14 cellular contexts compared by ENCODE assay signal in the genomic region with DNA sequence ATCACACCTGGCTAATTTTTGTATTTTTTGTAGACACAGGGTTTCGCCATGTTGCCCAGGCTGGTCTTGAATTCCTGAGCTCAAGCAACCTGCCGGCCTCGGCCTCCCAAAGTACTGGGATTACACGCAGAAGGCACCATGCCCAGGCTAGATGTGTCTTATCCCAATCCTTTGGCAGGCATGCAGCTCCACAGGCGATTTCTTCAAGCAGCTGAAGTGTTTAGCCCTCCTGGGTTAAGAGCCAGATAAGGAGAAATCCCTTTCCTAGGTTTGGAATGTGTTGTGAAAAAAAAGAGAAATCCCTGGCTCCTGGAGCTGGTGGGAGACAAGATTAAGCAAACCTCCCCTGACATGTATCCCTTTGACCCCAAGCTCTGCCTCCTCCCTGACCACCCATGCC. TPM values are rescaled to one million over a fixed set of nuclear protein-coding genes. Genes with fewer than 3 reads are reported as not detected.
DNase-seq lines count a peak whose midpoint lies in the region; TF ChIP-seq lines count a peak whose summit lies in the region.
"Had no signal": no experiment of that assay in that cellular context is flagged by ENCODE, and none has a peak within 500 bp of the region (broad histone marks: within the 10 kb centered on the region; RNA-seq: fewer than 3 reads in every experiment).

No MANE protein-coding gene starts in this region.

- H3K27me3 ChIP-seq in CD4-positive, alpha-beta memory T cell (ENCODE audit: insufficient read depth, low read length): no peaks in the 10 kb centered on the region
- H3K27me3 ChIP-seq in uterus: no peaks in the 10 kb centered on the region

- peaks cover 14 to 21% of the 10 kb centered on the region in 2 donors for H3K36me3 Mint-ChIP-seq in CD4-positive, alpha-beta memory T cell
- H3K36me3 Mint-ChIP-seq in IgD-negative memory B cell (no peaks in the 10 kb centered on the region), brain (no peaks in the 10 kb centered on the region), nephron progenitor cell (ENCODE audit: low read depth) (no peaks in the 10 kb centered on the region)

- H3K9me3 ChIP-seq in CD4-positive, alpha-beta memory T cell (ENCODE audit: control insufficient read depth in 1 of 2, low read length in 2 of 2): no peaks in the 10 kb centered on the region
- no peaks in the 10 kb centered on the region for H3K9me3 ChIP-seq in uterus
- H3K9me3 ChIP-seq: psoas muscle had no signal

- no peak for TF ChIP-seq POLR2A in uterus (IDR thresholded peaks at IDR 0.05)

- H3K9me3 Mint-ChIP-seq in CD4-positive, alpha-beta memory T cell: no peaks in the 10 kb centered on the region
- H3K9me3 Mint-ChIP-seq in IgD-negative memory B cell (no peaks in the 10 kb centered on the region), brain (peaks cover 0 to 5% (median 0%) of the 10 kb centered on the region in 5 experiments), nephron progenitor cell (no peaks in the 10 kb centered on the region)

- CTCF ChIA-PET in CD4-positive, alpha-beta memory T cell (lab: Charles Lee; ENCODE audit: partially characterized antibody): interaction anchor here (0.9 to 4.6 kb wide), 17 partner anchors 10 to 216 kb away, joined by 3 to 144 read pairs (median 11); a partner anchor contains a TSS

- peaks cover 73% of the 10 kb centered on the region for H3K4me1 ChIP-seq in CD4-positive, alpha-beta memory T cell (ENCODE audit: insufficient read depth, low read length)
- no peaks in the 10 kb centered on the region for H3K4me1 ChIP-seq in uterus

- peak overlapping the region; percentile 76 to 92 (median 88) for H3K27ac Mint-ChIP-seq in CD4-positive, alpha-beta memory T cell
- H3K27ac Mint-ChIP-seq in IgD-negative memory B cell: peak overlapping the region in 2 of 3 donors; percentile 53 to 57
- peak overlapping the region in 2 of 5 experiments; percentile 61 to 84 for H3K27ac Mint-ChIP-seq in brain
- H3K27ac Mint-ChIP-seq in nephron progenitor cell: peak overlapping the region; percentile 89

- peak in 1 of 5 donors; percentile 7 for DNase-seq in CD4-positive, alpha-beta memory T cell
- DNase-seq in nephron progenitor cell (no peak), NCI-H2029 (lab: John Stamatoyannopoulos, UW) (no peak), retina (no peak), uterus (no peak), COLO668 (lab: John Stamatoyannopoulos, UW; ENCODE audit: unreplicated experiment) (no peak)
- DNase-seq: anterior cingulate cortex, COR-L47, left cardiac atrium, PC-9, psoas muscle had no signal

- TF ChIP-seq CTCF in brain (conservative IDR thresholded peaks at IDR 0.05): no peak
- TF ChIP-seq CTCF in nephron progenitor cell (IDR thresholded peaks at IDR 0.05): no peak
- TF ChIP-seq CTCF in uterus (IDR thresholded peaks at IDR 0.05): no peak

- H3K27me3 Mint-ChIP-seq in CD4-positive, alpha-beta memory T cell: no peaks in the 10 kb centered on the region
- H3K27me3 Mint-ChIP-seq in IgD-negative memory B cell: no peaks in the 10 kb centered on the region
- peaks cover 42% of the 10 kb centered on the region for H3K27me3 Mint-ChIP-seq in brain
- peaks cover 10% of the 10 kb centered on the region for H3K27me3 Mint-ChIP-seq in nephron progenitor cell (ENCODE audit: low read depth, poor library complexity)

- peak overlapping the region; percentile 36 to 99 (median 79) for H3K4me3 Mint-ChIP-seq in CD4-positive, alpha-beta memory T cell
- H3K4me3 Mint-ChIP-seq in IgD-negative memory B cell (peak overlapping the region; percentile 12 to 98 (median 71)), brain (peak overlapping the region; percentile 31 to 78 (median 46)), nephron progenitor cell (peak overlapping the region; percentile 59)

- peaks cover 48 to 81% (median 60%) of the 10 kb centered on the region in 4 donors for H3K4me1 Mint-ChIP-seq in CD4-positive, alpha-beta memory T cell
- H3K4me1 Mint-ChIP-seq in IgD-negative memory B cell: peaks cover 48 to 55% (median 54%) of the 10 kb centered on the region in 3 donors
- peaks cover 46% of the 10 kb centered on the region for H3K4me1 Mint-ChIP-seq in brain
- H3K4me1 Mint-ChIP-seq in nephron progenitor cell: peaks cover 80% of the 10 kb centered on the region

- H3K36me3 ChIP-seq in CD4-positive, alpha-beta memory T cell (ENCODE audit: insufficient read depth, low read length): no peaks in the 10 kb centered on the region
- no peaks in the 10 kb centered on the region for H3K36me3 ChIP-seq in uterus

- intact Hi-C loops in CD4-positive, alpha-beta memory T cell (cut with micrococcal nuclease): no loop called here
- intact Hi-C loops in uterus (cut with DNase I; ENCODE audit: low total_unique reads): loop anchor here (10.0 kb wide), 2 partner anchors 118 to 208 kb away; no protein-coding TSS in a partner anchor

- H3K27ac ChIP-seq in CD4-positive, alpha-beta memory T cell (ENCODE audit: low read depth, low read length): peak overlapping the region; percentile 80
- peak overlapping the region in 1 of 2 donors; percentile 55 for H3K27ac ChIP-seq in uterus
- H3K27ac ChIP-seq: PC-9, psoas muscle had no signal

- POLR2A ChIA-PET in CD4-positive, alpha-beta memory T cell (lab: Charles Lee; ENCODE audit: partially characterized antibody): interaction anchor here (1.3 to 20.4 kb wide), 9 partner anchors 9 to 127 kb away, joined by 5 to 489 read pairs (median 12); a partner anchor contains a TSS

- H3K4me3 ChIP-seq in CD4-positive, alpha-beta memory T cell (ENCODE audit: low read length in 2 of 2): no peak overlapping the region
- H3K4me3 ChIP-seq in uterus: no peak overlapping the region
- H3K4me3 ChIP-seq: PC-9, psoas muscle had no signal

RNA-seq across cellular contexts. Expression of a gene that starts 2.1 kb away (rescaled TPM):
- 100 to 1,000 TPM; 202 to 209 TPM for total RNA-seq in CD4-positive, alpha-beta memory T cell
- 100 to 1,000 TPM; 324 to 448 TPM for polyA plus RNA-seq in CD4-positive, alpha-beta memory T cell
- polyA plus RNA-seq in IgD-negative memory B cell (177 TPM), brain (ENCODE audit: insufficient read depth, low read depth, low replicate concordance) (95.8 TPM)
- 10 to 100 TPM in 3 of 4 donors, 1 to 10 TPM in 1; 3.3 to 16.9 (median 12.0) TPM for total RNA-seq in uterus

RNA-seq across cellular contexts. Expression of a gene that starts 9.3 kb away (rescaled TPM):
- 10 to 100 TPM; 23.2 to 25.9 TPM for total RNA-seq in CD4-positive, alpha-beta memory T cell
- polyA plus RNA-seq in CD4-positive, alpha-beta memory T cell: 10 to 100 TPM; 47.8 to 52.3 TPM
- polyA plus RNA-seq in IgD-negative memory B cell (76.5 TPM), brain (ENCODE audit: insufficient read depth, low read depth, low replicate concordance) (2.8 TPM)
- total RNA-seq in uterus: 1 to 10 TPM in 3 of 4 donors, under 1 TPM in 1; under 0.01 to 5.0 (median 1.7) TPM
- total RNA-seq: PC-9 had no signal

RNA-seq across cellular contexts. Expression of a gene that starts 29.8 kb away (rescaled TPM):
- 10 to 100 TPM; 60.0 to 70.3 TPM for total RNA-seq in CD4-positive, alpha-beta memory T cell
- 10 to 100 TPM; 11.9 to 19.1 TPM for polyA plus RNA-seq in CD4-positive, alpha-beta memory T cell
- polyA plus RNA-seq in IgD-negative memory B cell (24.5 TPM), brain (ENCODE audit: insufficient read depth, low read depth, low replicate concordance) (24.8 TPM)
- total RNA-seq in uterus: 10 to 100 TPM in 3 of 4 donors, 1 to 10 TPM in 1; 5.4 to 53.3 (median 33.9) TPM

RNA-seq across cellular contexts. Expression of a gene that starts 33.7 kb away (rescaled TPM):
- under 1 TPM in 1 of 2 experiments, not detected in 1; 0.23 TPM for total RNA-seq in CD4-positive, alpha-beta memory T cell
- not detected for polyA plus RNA-seq in CD4-positive, alpha-beta memory T cell
- polyA plus RNA-seq in IgD-negative memory B cell (not detected), brain (ENCODE audit: insufficient read depth, low read depth, low replicate concordance) (0.54 TPM)
- under 1 TPM in 2 of 4 donors, not detected in 2; 0.27 to 0.41 TPM for total RNA-seq in uterus
- total RNA-seq: activated CD8-positive, alpha-beta memory T cell treated with anti-CD3 and anti-CD28 coated beads for 36 hours; PC-9 had no signal

Comparison
In these comparisons a context has a peak if more than half of its experiments do, and no peak if none do; other contexts are left out.
1. RNA of a gene that starts 9.3 kb away (polyA plus RNA-seq): 76.5 TPM in IgD-negative memory B cell (single experiment) and 47.8 to 52.3 TPM in CD4-positive, alpha-beta memory T cell; 2.8 TPM in brain (single experiment); every median in the first group is over 10 times any median in the second.
2. Peak in every context shown above with its lines, with median percentiles within 50 percentile points of each other: H3K4me3 Mint-ChIP-seq.